Comparison of ENCODE assay signal across 9 cellular contexts in genomic region chr9:97598461-97599288, GRCh38. TPM values are rescaled to one million over a fixed set of nuclear protein-coding genes. Genes with fewer than 3 reads are reported as not detected.
A peak's percentile ranks its signal among the peaks of the same experiment; 100 is the strongest.
DNase-seq lines count a peak whose midpoint lies in the region; ATAC-seq, FAIRE-seq and TF ChIP-seq lines count a peak whose summit lies in the region.
"Had no signal": no experiment of that assay in that cellular context is flagged by ENCODE, and none has a peak within 500 bp of the region (broad histone marks: within the 10 kb centered on the region; RNA-seq: fewer than 3 reads in every experiment).

No MANE protein-coding gene starts in this region.

- H3K36me3 ChIP-seq in mucosa of descending colon (ENCODE audit: low read depth) = no peaks in the 10 kb centered on the region

- peaks cover 14% of the 10 kb centered on the region for H3K36me3 Mint-ChIP-seq in endothelial cell (ENCODE audit: low read depth, unreplicated experiment)

- intact Hi-C loops in mucosa of descending colon (cut with DNase I, micrococcal nuclease) = loop anchor here in 1 of 2 donors (5.0 kb wide), 1 partner anchor 131 kb away; no protein-coding TSS in a partner anchor

- no peak for FAIRE-seq in D721Med (lab: Jason Lieb, UNC)
- FAIRE-seq: endometrium had no signal

- no peaks in the 10 kb centered on the region for H3K27me3 Mint-ChIP-seq in endothelial cell (ENCODE audit: unreplicated experiment)

- peaks cover 2% of the 10 kb centered on the region for H3K4me1 Mint-ChIP-seq in endothelial cell (ENCODE audit: unreplicated experiment)

- no peaks in the 10 kb centered on the region for H3K9me3 ChIP-seq in mucosa of descending colon

- ATAC-seq in GM21390 (IDR thresholded peaks at IDR 0.05; ENCODE audit: unreplicated experiment) = peak; percentile 93
- peak; percentile 90 for ATAC-seq in mucosa of descending colon

- H3K27ac Mint-ChIP-seq in endothelial cell (ENCODE audit: unreplicated experiment) = no peak overlapping the region

- no peaks in the 10 kb centered on the region for H3K9me3 Mint-ChIP-seq in endothelial cell (ENCODE audit: unreplicated experiment)

- H3K4me3 ChIP-seq in mucosa of descending colon = no peak overlapping the region

- no peak for DNase-seq in D721Med (ENCODE audit: insufficient read length, low spot score)
- peak; percentile 69 for DNase-seq in HT1080 (ENCODE audit: low read depth)
- DNase-seq in NOMO-1 treated with DMSO at 0.1 percent for 48 hours (lab: John Stamatoyannopoulos, UW; ENCODE audit: unreplicated experiment) = peak; percentile 83
- DNase-seq in activated CD8-positive, alpha-beta memory T cell treated with anti-CD3 and anti-CD28 coated beads for 48 hours (ENCODE audit: low read depth in 2 of 3, low spot score in 2 of 3) = peak in 2 of 3 experiments; percentile 32 to 36
- DNase-seq in endothelial cell (ENCODE audit: low spot score) = peak; percentile 81
- peak in 2 of 3 donors; percentile 51 to 93 for DNase-seq in mucosa of descending colon
- peak; percentile 80 for DNase-seq in stimulated activated CD8-positive, alpha-beta memory T cell treated with anti-CD3 and anti-CD28 coated beads, Interleukin-4, amount 100 ng/mL, for 48 hours

- H3K4me3 Mint-ChIP-seq in endothelial cell (ENCODE audit: unreplicated experiment) = no peak overlapping the region

- H3K4me1 ChIP-seq in mucosa of descending colon (ENCODE audit: low read depth) = peaks cover 6% of the 10 kb centered on the region

- TF ChIP-seq CTCF in D721Med (IDR thresholded peaks at IDR 0.05; ENCODE audit: insufficient read depth, missing control alignments) (peak; percentile 74), endothelial cell (IDR thresholded peaks at IDR 0.05; ENCODE audit: unreplicated experiment) (peak; percentile 58), mucosa of descending colon (IDR thresholded peaks at IDR 0.05) (peak; percentile 79)

RNA-seq across cellular contexts. Expression of gene TSTD2, which starts 34.5 kb away (rescaled TPM):
- total RNA-seq in HT1080 (2014; rRNA removed; shearing (Covaris generic)) = 14.8 and 15.0 TPM in 2 replicates
- 12.5 and 13.7 TPM in 2 replicates for polyA plus RNA-seq in HT1080 (2015; cell fraction: cytosol; rRNA removed)
- polyA plus RNA-seq in HT1080 (2015; cell fraction: nucleus; rRNA removed) = 37.7 and 39.0 TPM in 2 replicates
- 17.5 TPM for total RNA-seq in endothelial cell (ENCODE audit: unreplicated experiment)
- 10 to 100 TPM; 18.8 to 28.2 (median 26.6) TPM for total RNA-seq in mucosa of descending colon

RNA-seq across cellular contexts. Expression of gene NCBP1, which starts 34.9 kb away (rescaled TPM):
- 49.2 and 52.9 TPM in 2 replicates for total RNA-seq in HT1080 (2014; rRNA removed; shearing (Covaris generic))
- 34.2 and 42.5 TPM in 2 replicates for polyA plus RNA-seq in HT1080 (2015; cell fraction: cytosol; rRNA removed)
- 85.7 and 89.9 TPM in 2 replicates for polyA plus RNA-seq in HT1080 (2015; cell fraction: nucleus; rRNA removed)
- total RNA-seq in endothelial cell (ENCODE audit: unreplicated experiment) = 34.6 TPM
- total RNA-seq in mucosa of descending colon = 10 to 100 TPM; 29.0 to 37.0 (median 36.9) TPM
